ENCODE assay signal across 1 cellular context in genomic region chr1:154635162-154635561, GRCh38.
TF ChIP-seq lines count a peak whose summit lies in the region.

No MANE protein-coding gene starts in this region.

TF ChIP-seq in K562, 482 proteins besides CTCF, POLR2A, EP300 and RAD21 (continued from another document):
- no peak for TF ChIP-seq E2F6 (IDR thresholded peaks at IDR 0.05; ENCODE audit: borderline replicate concordance in 1 of 2, extremely low read depth in 1 of 2, insufficient read depth in 1 of 2, insufficient read length in 1 of 2, low read depth in 1 of 2, low read length in 1 of 2, poor library complexity in 1 of 2, severe bottlenecking in 1 of 2)
- peak; percentile 85 for TF ChIP-seq MAFF (IDR thresholded peaks at IDR 0.05; ENCODE audit: low read length)
- TF ChIP-seq ELF1 (tag; IDR thresholded peaks at IDR 0.05): no peak
- TF ChIP-seq MAFG (tag; conservative IDR thresholded peaks at IDR 0.05): peak; percentile 91
- peak; percentile 95 for TF ChIP-seq C11orf30 (IDR thresholded peaks at IDR 0.05; ENCODE audit: low read depth)
- TF ChIP-seq NFE2 (IDR thresholded peaks at IDR 0.05; ENCODE audit: low read depth): peak; percentile 66
TF ChIP-seq in K562: peak in this region for 7.
